ENCODE assay signal across 1 cellular context in genomic region chr11:66593650-66594049, GRCh38.
TF ChIP-seq lines count a peak whose summit lies in the region.

No MANE protein-coding gene starts in this region.

TF ChIP-seq in K562, 482 proteins besides CTCF, POLR2A, EP300 and RAD21:
- no peak for TF ChIP-seq TEAD4 (IDR thresholded peaks at IDR 0.05; ENCODE audit: low read length)
- peak; percentile 4; the same call in 1 of the 2 replicates for TF ChIP-seq TEAD4 (CRISPR knock-in tag; IDR thresholded peaks at IDR 0.05; ENCODE audit: borderline replicate concordance)
- peak; percentile 12 for TF ChIP-seq RBM25 (IDR thresholded peaks at IDR 0.05; ENCODE audit: low read depth, low read length, severe bottlenecking)
- TF ChIP-seq MAFF (IDR thresholded peaks at IDR 0.05; ENCODE audit: low read length): no peak
